1 cellular context compared by ENCODE assay signal in the genomic region with DNA sequence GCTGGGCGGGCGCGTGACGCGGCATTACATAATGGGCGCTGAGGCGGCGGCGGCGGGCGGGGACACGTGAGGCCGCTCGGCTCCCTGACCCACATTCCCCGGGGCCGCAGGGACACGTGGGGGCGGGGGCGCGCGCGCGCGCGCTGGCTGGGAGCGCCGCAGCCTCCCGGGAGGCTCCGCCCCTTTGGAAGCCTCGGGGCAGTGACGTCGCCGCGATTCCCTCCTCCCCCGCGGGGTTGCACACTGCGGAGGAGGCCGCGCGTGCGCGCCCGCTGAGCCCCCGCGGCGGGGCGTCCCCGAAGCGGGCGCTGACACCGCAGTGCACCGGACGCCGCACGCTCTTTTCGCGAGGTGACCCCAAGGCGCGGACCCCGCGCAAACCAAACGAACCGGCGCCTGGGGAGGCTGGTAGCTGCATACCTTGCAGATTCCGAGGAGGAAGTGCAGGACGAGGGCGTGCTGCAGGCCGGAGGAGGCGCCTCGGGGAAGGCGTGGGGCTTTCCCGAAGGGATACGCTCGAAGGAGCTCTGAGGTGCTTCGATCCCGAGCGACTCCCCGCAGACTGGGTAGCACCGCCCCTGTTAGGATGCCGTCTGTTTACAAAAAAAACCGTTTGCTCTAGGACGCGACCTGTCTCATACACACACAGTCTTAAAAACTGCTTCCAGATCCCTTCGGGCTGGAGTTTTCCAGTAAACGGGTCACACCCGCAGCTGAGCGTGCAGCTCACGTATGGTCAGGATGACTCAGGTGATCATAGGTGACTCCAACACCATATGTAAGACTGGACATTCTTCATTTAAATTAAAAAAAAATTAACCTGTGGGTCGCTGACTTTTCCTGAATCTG.
A peak's percentile ranks its signal among the peaks of the same experiment; 100 is the strongest.
TF ChIP-seq lines count a peak whose summit lies in the region.

No MANE protein-coding gene starts in this region.

TF ChIP-seq in K562, 482 proteins besides CTCF, POLR2A, EP300 and RAD21 (continued from another document and continues in another):
- TF ChIP-seq, protein P1, sequence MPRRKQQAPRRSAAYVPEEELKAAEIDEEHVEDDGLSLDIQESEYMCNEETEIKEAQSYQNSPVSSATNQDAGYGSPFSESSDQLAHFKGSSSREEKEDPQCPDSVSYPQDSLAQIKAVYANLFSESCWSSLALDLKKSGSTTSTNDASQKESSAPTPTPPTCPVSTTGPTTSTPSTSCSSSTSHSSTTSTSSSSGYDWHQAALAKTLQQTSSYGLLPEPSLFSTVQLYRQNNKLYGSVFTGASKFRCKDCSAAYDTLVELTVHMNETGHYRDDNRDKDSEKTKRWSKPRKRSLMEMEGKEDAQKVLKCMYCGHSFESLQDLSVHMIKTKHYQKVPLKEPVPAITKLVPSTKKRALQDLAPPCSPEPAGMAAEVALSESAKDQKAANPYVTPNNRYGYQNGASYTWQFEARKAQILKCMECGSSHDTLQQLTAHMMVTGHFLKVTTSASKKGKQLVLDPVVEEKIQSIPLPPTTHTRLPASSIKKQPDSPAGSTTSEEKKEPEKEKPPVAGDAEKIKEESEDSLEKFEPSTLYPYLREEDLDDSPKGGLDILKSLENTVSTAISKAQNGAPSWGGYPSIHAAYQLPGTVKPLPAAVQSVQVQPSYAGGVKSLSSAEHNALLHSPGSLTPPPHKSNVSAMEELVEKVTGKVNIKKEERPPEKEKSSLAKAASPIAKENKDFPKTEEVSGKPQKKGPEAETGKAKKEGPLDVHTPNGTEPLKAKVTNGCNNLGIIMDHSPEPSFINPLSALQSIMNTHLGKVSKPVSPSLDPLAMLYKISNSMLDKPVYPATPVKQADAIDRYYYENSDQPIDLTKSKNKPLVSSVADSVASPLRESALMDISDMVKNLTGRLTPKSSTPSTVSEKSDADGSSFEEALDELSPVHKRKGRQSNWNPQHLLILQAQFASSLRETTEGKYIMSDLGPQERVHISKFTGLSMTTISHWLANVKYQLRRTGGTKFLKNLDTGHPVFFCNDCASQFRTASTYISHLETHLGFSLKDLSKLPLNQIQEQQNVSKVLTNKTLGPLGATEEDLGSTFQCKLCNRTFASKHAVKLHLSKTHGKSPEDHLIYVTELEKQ (CRISPR knock-in tag; IDR thresholded peaks at IDR 0.05): no peak
- TF ChIP-seq SAFB (IDR thresholded peaks at IDR 0.05; ENCODE audit: borderline replicate concordance, low read depth, low read length) (peak; percentile 55; the same call in 1 of the 2 replicates), ZNF174 (CRISPR knock-in tag; IDR thresholded peaks at IDR 0.05) (no peak), SIN3B (IDR thresholded peaks at IDR 0.05; ENCODE audit: low read depth) (no peak; the same call in 1 of the 2 replicates), ZNF778 (CRISPR knock-in tag; IDR thresholded peaks at IDR 0.05) (no peak), RBM22 (IDR thresholded peaks at IDR 0.05; ENCODE audit: low read depth, low read length, poor library complexity, severe bottlenecking) (no peak), MCM3 (IDR thresholded peaks at IDR 0.05) (no peak), RUNX1 (IDR thresholded peaks at IDR 0.05; ENCODE audit: low read depth) (0 out of 2 replicates have a peak, but pooled peaks have one; percentile 28), ZNF780A (CRISPR knock-in tag; IDR thresholded peaks at IDR 0.05) (no peak), GABPA (tag; conservative IDR thresholded peaks at IDR 0.05; ENCODE audit: low read depth) (peak; percentile 14; the same call in 1 of the 2 replicates), ZKSCAN3 (CRISPR knock-in tag; IDR thresholded peaks at IDR 0.05) (no peak), ZNF445 (CRISPR knock-in tag; IDR thresholded peaks at IDR 0.05; ENCODE audit: low read depth) (no peak), CUX1 (CRISPR knock-in tag; IDR thresholded peaks at IDR 0.05) (no peak), RB1 (IDR thresholded peaks at IDR 0.05; ENCODE audit: low read depth) (peak; percentile 96), ZC3H8 (IDR thresholded peaks at IDR 0.05) (no peak), TRIM24 (IDR thresholded peaks at IDR 0.05) (no peak; a peak in 1 of 4 replicates), ZNF146 (CRISPR knock-in tag; IDR thresholded peaks at IDR 0.05; ENCODE audit: unreplicated experiment) (no peak), REST (CRISPR knock-in tag; IDR thresholded peaks at IDR 0.05; ENCODE audit: low read depth) (peak; percentile 71; the same call in 1 of the 2 replicates), MBD2 (IDR thresholded peaks at IDR 0.05; ENCODE audit: borderline replicate concordance, low read depth) (no peak), AFF1 (IDR thresholded peaks at IDR 0.05; ENCODE audit: low read depth in 1 of 2, partially characterized antibody in 2 of 2) (no peak), ELK1 (CRISPR knock-in tag; IDR thresholded peaks at IDR 0.05) (no peak), GATA2 (CRISPR knock-in tag; IDR thresholded peaks at IDR 0.05) (no peak), ZFP1 (CRISPR knock-in tag; IDR thresholded peaks at IDR 0.05) (no peak), ZNF444 (CRISPR knock-in tag; IDR thresholded peaks at IDR 0.05) (no peak), ZNF764 (CRISPR knock-in tag; IDR thresholded peaks at IDR 0.05; ENCODE audit: low read depth) (no peak), JUNB (CRISPR knock-in tag; conservative IDR thresholded peaks at IDR 0.05) (no peak), POLR2H (tag; IDR thresholded peaks at IDR 0.05; ENCODE audit: low read depth) (no peak), ZNF507 (tag; conservative IDR thresholded peaks at IDR 0.05) (no peak), HDAC3 (IDR thresholded peaks at IDR 0.05; ENCODE audit: borderline replicate concordance, partially characterized antibody) (peak; percentile 47)
- TF ChIP-seq, protein P2, sequence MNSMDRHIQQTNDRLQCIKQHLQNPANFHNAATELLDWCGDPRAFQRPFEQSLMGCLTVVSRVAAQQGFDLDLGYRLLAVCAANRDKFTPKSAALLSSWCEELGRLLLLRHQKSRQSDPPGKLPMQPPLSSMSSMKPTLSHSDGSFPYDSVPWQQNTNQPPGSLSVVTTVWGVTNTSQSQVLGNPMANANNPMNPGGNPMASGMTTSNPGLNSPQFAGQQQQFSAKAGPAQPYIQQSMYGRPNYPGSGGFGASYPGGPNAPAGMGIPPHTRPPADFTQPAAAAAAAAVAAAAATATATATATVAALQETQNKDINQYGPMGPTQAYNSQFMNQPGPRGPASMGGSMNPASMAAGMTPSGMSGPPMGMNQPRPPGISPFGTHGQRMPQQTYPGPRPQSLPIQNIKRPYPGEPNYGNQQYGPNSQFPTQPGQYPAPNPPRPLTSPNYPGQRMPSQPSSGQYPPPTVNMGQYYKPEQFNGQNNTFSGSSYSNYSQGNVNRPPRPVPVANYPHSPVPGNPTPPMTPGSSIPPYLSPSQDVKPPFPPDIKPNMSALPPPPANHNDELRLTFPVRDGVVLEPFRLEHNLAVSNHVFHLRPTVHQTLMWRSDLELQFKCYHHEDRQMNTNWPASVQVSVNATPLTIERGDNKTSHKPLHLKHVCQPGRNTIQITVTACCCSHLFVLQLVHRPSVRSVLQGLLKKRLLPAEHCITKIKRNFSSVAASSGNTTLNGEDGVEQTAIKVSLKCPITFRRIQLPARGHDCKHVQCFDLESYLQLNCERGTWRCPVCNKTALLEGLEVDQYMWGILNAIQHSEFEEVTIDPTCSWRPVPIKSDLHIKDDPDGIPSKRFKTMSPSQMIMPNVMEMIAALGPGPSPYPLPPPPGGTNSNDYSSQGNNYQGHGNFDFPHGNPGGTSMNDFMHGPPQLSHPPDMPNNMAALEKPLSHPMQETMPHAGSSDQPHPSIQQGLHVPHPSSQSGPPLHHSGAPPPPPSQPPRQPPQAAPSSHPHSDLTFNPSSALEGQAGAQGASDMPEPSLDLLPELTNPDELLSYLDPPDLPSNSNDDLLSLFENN (IDR thresholded peaks at IDR 0.05; ENCODE audit: low read depth in 2 of 2, low read length in 2 of 2): peak in 1 of 2 experiments; percentile 30; a peak in 1 of 4 replicates
- TF ChIP-seq, protein P3, sequence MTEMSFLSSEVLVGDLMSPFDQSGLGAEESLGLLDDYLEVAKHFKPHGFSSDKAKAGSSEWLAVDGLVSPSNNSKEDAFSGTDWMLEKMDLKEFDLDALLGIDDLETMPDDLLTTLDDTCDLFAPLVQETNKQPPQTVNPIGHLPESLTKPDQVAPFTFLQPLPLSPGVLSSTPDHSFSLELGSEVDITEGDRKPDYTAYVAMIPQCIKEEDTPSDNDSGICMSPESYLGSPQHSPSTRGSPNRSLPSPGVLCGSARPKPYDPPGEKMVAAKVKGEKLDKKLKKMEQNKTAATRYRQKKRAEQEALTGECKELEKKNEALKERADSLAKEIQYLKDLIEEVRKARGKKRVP (CRISPR knock-in tag; IDR thresholded peaks at IDR 0.05): no peak
